25 cellular contexts compared by ENCODE assay signal in genomic region chr2:2590796-2591541, GRCh38.
DNase-seq lines count a peak whose midpoint lies in the region; ATAC-seq lines count a peak whose summit lies in the region.
"Had no signal": no experiment of that assay in that cellular context is flagged by ENCODE, and none has a peak within 500 bp of the region (broad histone marks: within the 10 kb centered on the region; RNA-seq: fewer than 3 reads in every experiment).

No MANE protein-coding gene starts in this region.

- DNase-seq in DMS 273 (lab: John Stamatoyannopoulos, UW; ENCODE audit: unreplicated experiment) (peak; percentile 97), NCI-H1694 (lab: John Stamatoyannopoulos, UW) (peak; percentile 99), SHP77 (lab: John Stamatoyannopoulos, UW) (peak; percentile 43 to 69), mesenteric fat pad (ENCODE audit: low spot score) (peak; percentile 45), DMS114 treated with DMSO at 0.1 percent for 48 hours (lab: John Stamatoyannopoulos, UW; ENCODE audit: unreplicated experiment) (no peak), glomerular visceral epithelial cell (ENCODE audit: extremely low spot score) (no peak)
- DNase-seq: ACHN; activated CD4-positive, alpha-beta T cell treated with anti-CD3 and anti-CD28 coated beads, Interleukin-2, amount 50 U/mL, for 48 hours; activated CD4-positive, CD25-positive, alpha-beta regulatory T cell treated with anti-CD3 and anti-CD28 coated beads, Interleukin-2, amount 50 U/mL, for 72 hours; activated gamma-delta T cell treated with Interleukin-2 at 50 U/mL for 16 hours; activated T-cell treated with anti-CD3 and anti-CD28 coated beads, Interleukin-2, amount 50 U/mL, for 48 hours; CD8-positive, alpha-beta memory T cell; erythroblast; GDM1; left ventricle myocardium superior; naive B cell; NCI-H1930; NCI-H2227 treated with DMSO at 0.1 percent for 48 hours; OCI-M1; stimulated activated CD4-positive, alpha-beta T cell treated with anti-CD3 and anti-CD28 coated beads, Interleukin-15, amount 100 ng/mL, for 24 hours; T-helper 2 cell had no signal

- ATAC-seq in HG02798 (IDR thresholded peaks at IDR 0.05; ENCODE audit: poor library complexity, unreplicated experiment) (no peak), GM18858 (IDR thresholded peaks at IDR 0.05; ENCODE audit: unreplicated experiment) (no peak)
- ATAC-seq: left ventricle myocardium superior; SK-N-SH treated with all-trans-retinoic acid at 6 μM for 48 hours; stimulated activated effector memory CD8-positive, alpha-beta T cell treated with anti-CD3 and anti-CD28 coated beads, Interleukin-12 subunit alpha, Interleukin-12 subunit beta, amount 100 ng/mL, for 72 hours had no signal

Comparison
In these comparisons a context has a peak if more than half of its experiments do, and no peak if none do; other contexts are left out.
1. DNase-seq: peak in DMS 273 (single experiment), NCI-H1694 (single experiment), SHP77 (2 of 2) and mesenteric fat pad (single experiment); none in DMS114 treated with DMSO at 0.1 percent for 48 hours (single experiment) and glomerular visceral epithelial cell (single experiment).